1 cellular context compared by ENCODE assay signal in genomic region chr3:128151758-128152274, GRCh38.
A peak's percentile ranks its signal among the peaks of the same experiment; 100 is the strongest.
TF ChIP-seq lines count a peak whose summit lies in the region.

No MANE protein-coding gene starts in this region.

TF ChIP-seq in HepG2, 621 proteins besides CTCF, POLR2A, EP300 and RAD21 (continued from another document and continues in another):
- TF ChIP-seq KIAA2018 (CRISPR knock-in tag; IDR thresholded peaks at IDR 0.05; ENCODE audit: borderline replicate concordance) (no peak), SCMH1 (CRISPR knock-in tag; IDR thresholded peaks at IDR 0.05; ENCODE audit: borderline replicate concordance) (no peak), MAZ (IDR thresholded peaks at IDR 0.05; ENCODE audit: borderline replicate concordance, low read depth, low read length) (no peak), MAZ (CRISPR knock-in tag; IDR thresholded peaks at IDR 0.05; ENCODE audit: low read depth) (0 out of 2 replicates have a peak, but pooled peaks have one; percentile 41), ZNF773 (CRISPR knock-in tag; IDR thresholded peaks at IDR 0.05; ENCODE audit: borderline replicate concordance) (no peak), ZFP90 (CRISPR knock-in tag; IDR thresholded peaks at IDR 0.05; ENCODE audit: borderline replicate concordance) (peak; percentile 50; the same call in 1 of the 2 replicates), U2AF1 (optimal IDR thresholded peaks at IDR 0.05; ENCODE audit: low read depth, low read length) (no peak), ZHX1 (CRISPR knock-in tag; IDR thresholded peaks at IDR 0.05; ENCODE audit: low read depth) (no peak), TRIM24 (CRISPR knock-in tag; IDR thresholded peaks at IDR 0.05) (no peak), ZNF138 (CRISPR knock-in tag; IDR thresholded peaks at IDR 0.05; ENCODE audit: low read depth) (no peak), HOXD1 (CRISPR knock-in tag; IDR thresholded peaks at IDR 0.05) (no peak), GMEB1 (CRISPR knock-in tag; IDR thresholded peaks at IDR 0.05; ENCODE audit: borderline replicate concordance) (no peak), IKZF1 (IDR thresholded peaks at IDR 0.05) (no peak), XBP1 (CRISPR knock-in tag; IDR thresholded peaks at IDR 0.05) (no peak), YEATS4 (CRISPR knock-in tag; IDR thresholded peaks at IDR 0.05; ENCODE audit: borderline replicate concordance) (peak; percentile 88), DMAP1 (CRISPR knock-in tag; IDR thresholded peaks at IDR 0.05) (peak; percentile 96), MXI1 (IDR thresholded peaks at IDR 0.05; ENCODE audit: borderline replicate concordance, low read depth, low read length) (peak; percentile 88; the same call in 1 of the 3 replicates), DNMT1 (CRISPR knock-in tag; IDR thresholded peaks at IDR 0.05) (no peak), HMG20B (CRISPR knock-in tag; conservative IDR thresholded peaks at IDR 0.05) (no peak), RERE (CRISPR knock-in tag; IDR thresholded peaks at IDR 0.05; ENCODE audit: low read depth) (no peak), TERF1 (CRISPR knock-in tag; IDR thresholded peaks at IDR 0.05) (no peak), ZC3H13 (CRISPR knock-in tag; IDR thresholded peaks at IDR 0.05) (no peak), SNAI1 (CRISPR knock-in tag; IDR thresholded peaks at IDR 0.05; ENCODE audit: borderline replicate concordance) (no peak), RELA (CRISPR knock-in tag; IDR thresholded peaks at IDR 0.05) (no peak), ZSCAN12 (CRISPR knock-in tag; IDR thresholded peaks at IDR 0.05) (no peak), ZNF703 (CRISPR knock-in tag; IDR thresholded peaks at IDR 0.05; ENCODE audit: borderline replicate concordance) (no peak), KLF9 (CRISPR knock-in tag; IDR thresholded peaks at IDR 0.05; ENCODE audit: low read depth) (no peak), THAP8 (CRISPR knock-in tag; IDR thresholded peaks at IDR 0.05; ENCODE audit: borderline replicate concordance) (no peak), TFAP4 (IDR thresholded peaks at IDR 0.05; ENCODE audit: borderline replicate concordance, low read depth) (peak; percentile 12; the same call in 1 of the 2 replicates), TFDP2 (CRISPR knock-in tag; IDR thresholded peaks at IDR 0.05) (peak; percentile 67), PHF5A (CRISPR knock-in tag; IDR thresholded peaks at IDR 0.05; ENCODE audit: low read depth, unreplicated experiment) (peak; percentile 58), SP1 (IDR thresholded peaks at IDR 0.05) (no peak), SP1 (CRISPR knock-in tag; IDR thresholded peaks at IDR 0.05) (no peak), TEF (CRISPR knock-in tag; IDR thresholded peaks at IDR 0.05) (no peak), ZBTB20 (CRISPR knock-in tag; IDR thresholded peaks at IDR 0.05; ENCODE audit: borderline replicate concordance, low read depth) (no peak), XRCC5 (optimal IDR thresholded peaks at IDR 0.05; ENCODE audit: low read length) (peak; percentile 51)
